8 cellular contexts compared by ENCODE assay signal in genomic region chr19:19372656-19373416, GRCh38. TPM values are rescaled to one million over a fixed set of nuclear protein-coding genes. Genes with fewer than 3 reads are reported as not detected.
DNase-seq lines count a peak whose midpoint lies in the region; ATAC-seq and TF ChIP-seq lines count a peak whose summit lies in the region.

No MANE protein-coding gene starts in this region.

- H3K4me3 ChIP-seq in hepatocyte = no peak overlapping the region
- no peak overlapping the region for H3K4me3 ChIP-seq in stomach

- no peak overlapping the region for H2AFZ ChIP-seq in hepatocyte

- no peak overlapping the region for H3K27ac ChIP-seq in hepatocyte
- H3K27ac ChIP-seq in stomach = peak overlapping the region; percentile 75 to 90 (median 77)

- H3K36me3 ChIP-seq in hepatocyte (replicated peaks; ENCODE audit: insufficient read depth, low read depth) (no peaks in the 10 kb centered on the region), stomach (no peaks in the 10 kb centered on the region)

- no peak for TF ChIP-seq POLR2A in stomach (IDR thresholded peaks at IDR 0.05)

- H3K9me3 ChIP-seq in hepatocyte (ENCODE audit: low read depth) = no peaks in the 10 kb centered on the region
- no peaks in the 10 kb centered on the region for H3K9me3 ChIP-seq in stomach

- no peak for TF ChIP-seq CTCF in hepatocyte (IDR thresholded peaks at IDR 0.05; ENCODE audit: poor library complexity)
- no peak for TF ChIP-seq CTCF in stomach (IDR thresholded peaks at IDR 0.05)

- H3K4me1 ChIP-seq in hepatocyte (ENCODE audit: insufficient read depth) (no peaks in the 10 kb centered on the region), stomach (peaks cover 17 to 33% (median 25%) of the 10 kb centered on the region in 4 donors)

- H3K9me3 Mint-ChIP-seq in activated CD4-positive, alpha-beta T cell treated with anti-CD3 and anti-CD28 coated beads, Interleukin-2, amount 10 ng/mL, durations not matched to agents 24 days and 14 days = no peaks in the 10 kb centered on the region
- H3K9me3 Mint-ChIP-seq in activated naive CD4-positive, alpha-beta T cell treated with anti-CD3 and anti-CD28 coated beads for 36 hours = no peaks in the 10 kb centered on the region

- DNase-seq in activated CD4-positive, alpha-beta T cell treated with anti-CD3 and anti-CD28 coated beads, Interleukin-2, amount 10 ng/mL, durations not matched to agents 24 days and 14 days = peak; percentile 82
- DNase-seq in activated CD4-positive, alpha-beta T cell treated with anti-CD3 and anti-CD28 coated beads for 1 hour = no peak
- peak; percentile 72 for DNase-seq in NCI-H69 (lab: John Stamatoyannopoulos, UW)
- DNase-seq in activated naive CD4-positive, alpha-beta T cell treated with anti-CD3 and anti-CD28 coated beads for 36 hours = peak; percentile 57
- DNase-seq in hepatocyte (ENCODE audit: low spot score) = peak; percentile 47
- peak; percentile 74 for DNase-seq in stomach
- no peak for DNase-seq in NCI-H1436 treated with DMSO at 0.1 percent for 48 hours (lab: John Stamatoyannopoulos, UW)

- H3K79me2 ChIP-seq in hepatocyte = no peaks in the 10 kb centered on the region

- H3K36me3 Mint-ChIP-seq in activated CD4-positive, alpha-beta T cell treated with anti-CD3 and anti-CD28 coated beads, Interleukin-2, amount 10 ng/mL, durations not matched to agents 24 days and 14 days (ENCODE audit: low read depth) = no peaks in the 10 kb centered on the region
- H3K36me3 Mint-ChIP-seq in activated naive CD4-positive, alpha-beta T cell treated with anti-CD3 and anti-CD28 coated beads for 36 hours (ENCODE audit: low read depth) = no peaks in the 10 kb centered on the region

- H3K4me1 Mint-ChIP-seq in activated CD4-positive, alpha-beta T cell treated with anti-CD3 and anti-CD28 coated beads, Interleukin-2, amount 10 ng/mL, durations not matched to agents 24 days and 14 days = peaks cover 8% of the 10 kb centered on the region
- H3K4me1 Mint-ChIP-seq in activated naive CD4-positive, alpha-beta T cell treated with anti-CD3 and anti-CD28 coated beads for 36 hours (ENCODE audit: low read depth) = peaks cover 7% of the 10 kb centered on the region

- H3K27me3 Mint-ChIP-seq in activated CD4-positive, alpha-beta T cell treated with anti-CD3 and anti-CD28 coated beads, Interleukin-2, amount 10 ng/mL, durations not matched to agents 24 days and 14 days = no peaks in the 10 kb centered on the region
- no peaks in the 10 kb centered on the region for H3K27me3 Mint-ChIP-seq in activated naive CD4-positive, alpha-beta T cell treated with anti-CD3 and anti-CD28 coated beads for 36 hours (ENCODE audit: low read depth)

- H3K27ac Mint-ChIP-seq in activated CD4-positive, alpha-beta T cell treated with anti-CD3 and anti-CD28 coated beads, Interleukin-2, amount 10 ng/mL, durations not matched to agents 24 days and 14 days = peak overlapping the region; percentile 90
- peak overlapping the region; percentile 86 for H3K27ac Mint-ChIP-seq in activated naive CD4-positive, alpha-beta T cell treated with anti-CD3 and anti-CD28 coated beads for 36 hours

- no peak overlapping the region for H3K4me2 ChIP-seq in hepatocyte

- no peak for TF ChIP-seq EP300 in stomach (IDR thresholded peaks at IDR 0.05)

- ATAC-seq in HG02610 (IDR thresholded peaks at IDR 0.05; ENCODE audit: unreplicated experiment) = peak; percentile 90

- H3K27me3 ChIP-seq in hepatocyte (no peaks in the 10 kb centered on the region), stomach (no peaks in the 10 kb centered on the region)

- CTCF ChIA-PET in activated naive CD4-positive, alpha-beta T cell treated with anti-CD3 and anti-CD28 coated beads for 36 hours (lab: Charles Lee) = interaction anchor here (0.9 to 1.4 kb wide), 6 partner anchors 8 to 198 kb away, joined by 3 to 6 read pairs (median 4); partner anchors contain the start of gene GATAD2A

- H4K20me1 ChIP-seq in hepatocyte (ENCODE audit: insufficient read depth, poor library complexity, severe bottlenecking) = no peaks in the 10 kb centered on the region

- peak overlapping the region; percentile 64 for H3K4me3 Mint-ChIP-seq in activated CD4-positive, alpha-beta T cell treated with anti-CD3 and anti-CD28 coated beads, Interleukin-2, amount 10 ng/mL, durations not matched to agents 24 days and 14 days
- H3K4me3 Mint-ChIP-seq in activated naive CD4-positive, alpha-beta T cell treated with anti-CD3 and anti-CD28 coated beads for 36 hours = peak overlapping the region; percentile 34

- WGBS in hepatocyte (ENCODE audit: low lambda C conversion rate, missing lambda C conversion rate) = 76% methylated on average over 8 of the region's 8 CpGs
- 35 to 49% (median 41%) methylated on average over 8 of the region's 8 CpGs for WGBS in stomach, 5 donors

- H3K9me2 ChIP-seq in hepatocyte (replicated peaks; ENCODE audit: insufficient read depth) = no peaks in the 10 kb centered on the region

- intact Hi-C loops in activated CD4-positive, alpha-beta T cell treated with anti-CD3 and anti-CD28 coated beads, Interleukin-2, amount 10 ng/mL, durations not matched to agents 24 days and 14 days (cut with micrococcal nuclease) = no loop called here
- intact Hi-C loops in activated naive CD4-positive, alpha-beta T cell treated with anti-CD3 and anti-CD28 coated beads for 36 hours (cut with micrococcal nuclease) = loop anchor here (1.0 kb wide), 1 partner anchor 12 kb away; no protein-coding TSS in a partner anchor
- intact Hi-C loops in stomach (cut with DNase I; ENCODE audit: low total_unique reads) = no loop called here

RNA-seq across cellular contexts. Expression of gene GATAD2A, which starts 32.6 kb away (rescaled TPM):
- 134 and 135 TPM in 2 replicates for total RNA-seq in activated CD4-positive, alpha-beta T cell treated with anti-CD3 and anti-CD28 coated beads, Interleukin-2, amount 10 ng/mL, durations not matched to agents 24 days and 14 days
- total RNA-seq in activated naive CD4-positive, alpha-beta T cell treated with anti-CD3 and anti-CD28 coated beads for 36 hours = 100 to 1,000 TPM in 1 of 2 experiments, 10 to 100 TPM in 1; 91.2 to 100 TPM
- total RNA-seq in hepatocyte = 28.0 and 35.7 TPM in 2 replicates
- polyA plus RNA-seq in hepatocyte = 31.4 and 35.3 TPM in 2 replicates
- 100 to 1,000 TPM in 1 of 5 donors, 10 to 100 TPM in 3, 1 to 10 TPM in 1; 9.3 to 119 (median 27.2) TPM for total RNA-seq in stomach
- polyA plus RNA-seq in stomach = 10 to 100 TPM; 10.1 to 21.4 (median 17.9) TPM

RNA-seq across cellular contexts. Expression of gene MAU2, which starts 52.2 kb away (rescaled TPM):
- total RNA-seq in activated CD4-positive, alpha-beta T cell treated with anti-CD3 and anti-CD28 coated beads, Interleukin-2, amount 10 ng/mL, durations not matched to agents 24 days and 14 days = 61.8 and 73.0 TPM in 2 replicates
- 10 to 100 TPM; 38.6 to 42.5 TPM for total RNA-seq in activated naive CD4-positive, alpha-beta T cell treated with anti-CD3 and anti-CD28 coated beads for 36 hours
- total RNA-seq in hepatocyte = 21.2 and 31.8 TPM in 2 replicates
- 25.3 and 29.0 TPM in 2 replicates for polyA plus RNA-seq in hepatocyte
- 100 to 1,000 TPM in 1 of 5 donors, 10 to 100 TPM in 4; 27.2 to 116 (median 49.2) TPM for total RNA-seq in stomach
- polyA plus RNA-seq in stomach = 10 to 100 TPM; 10.6 to 16.1 (median 11.3) TPM

RNA-seq across cellular contexts. Expression of gene SUGP1, which starts 52.5 kb away (rescaled TPM):
- 71.2 and 72.0 TPM in 2 replicates for total RNA-seq in activated CD4-positive, alpha-beta T cell treated with anti-CD3 and anti-CD28 coated beads, Interleukin-2, amount 10 ng/mL, durations not matched to agents 24 days and 14 days
- total RNA-seq in activated naive CD4-positive, alpha-beta T cell treated with anti-CD3 and anti-CD28 coated beads for 36 hours = 10 to 100 TPM; 31.7 to 32.4 TPM
- total RNA-seq in hepatocyte (13.1 and 25.8 TPM in 2 replicates), stomach (100 to 1,000 TPM in 1 of 5 donors, 10 to 100 TPM in 4; 13.0 to 129 (median 36.2) TPM)
- polyA plus RNA-seq in hepatocyte (43.7 and 57.4 TPM in 2 replicates), stomach (10 to 100 TPM; 35.8 to 43.2 (median 37.1) TPM)

Comparison
In these comparisons a context has a peak if more than half of its experiments do, and no peak if none do; other contexts are left out.
1. DNase-seq: peak in activated CD4-positive, alpha-beta T cell treated with anti-CD3 and anti-CD28 coated beads, Interleukin-2, amount 10 ng/mL, durations not matched to agents 24 days and 14 days (single experiment), NCI-H69 (single experiment), activated naive CD4-positive, alpha-beta T cell treated with anti-CD3 and anti-CD28 coated beads for 36 hours (single experiment), hepatocyte (single experiment) and stomach (single experiment); none in activated CD4-positive, alpha-beta T cell treated with anti-CD3 and anti-CD28 coated beads for 1 hour (single experiment) and NCI-H1436 treated with DMSO at 0.1 percent for 48 hours (single experiment).